Comparison of ENCODE assay signal across 23 cellular contexts in genomic region chr10:57972783-57973182, GRCh38.
"Had no signal": no experiment of that assay in that cellular context is flagged by ENCODE, and none has a peak within 500 bp of the region (broad histone marks: within the 10 kb centered on the region; RNA-seq: fewer than 3 reads in every experiment).

No MANE protein-coding gene starts in this region.

- H3K27me3 ChIP-seq: esophagus muscularis mucosa, right atrium auricular region had no signal

- H3K36me3 ChIP-seq: esophagus muscularis mucosa, prostate gland, right atrium auricular region, WERI-Rb-1 had no signal

- H3K36me3 Mint-ChIP-seq: activated naive CD4-positive, alpha-beta T cell treated with anti-CD3 and anti-CD28 coated beads, Interleukin-2, amount 50 U/mL, for 24 hours had no signal

- H3K27ac ChIP-seq: esophagus muscularis mucosa, prostate gland, right atrium auricular region, WERI-Rb-1 had no signal

- H3K4me3 Mint-ChIP-seq: activated naive CD4-positive, alpha-beta T cell treated with anti-CD3 and anti-CD28 coated beads, Interleukin-2, amount 50 U/mL, for 24 hours; dendritic cell treated with granulocyte-macrophage colony-stimulating factor and Interleukin-4, amounts not matched to agents 40 ng/mL and 50 ng/mL, for 4 days; mesothelial cell of epicardium; nephron progenitor cell had no signal

- H3K9me3 ChIP-seq: prostate gland, right atrium auricular region had no signal

- H3K9me3 Mint-ChIP-seq: nephron progenitor cell had no signal

- H3K4me3 ChIP-seq: esophagus muscularis mucosa, lung, prostate gland, right atrium auricular region had no signal

- H3K27ac Mint-ChIP-seq: activated naive CD4-positive, alpha-beta T cell treated with anti-CD3 and anti-CD28 coated beads, Interleukin-2, amount 50 U/mL, for 24 hours; dendritic cell treated with granulocyte-macrophage colony-stimulating factor and Interleukin-4, amounts not matched to agents 40 ng/mL and 50 ng/mL, for 4 days; mesothelial cell of epicardium; nephron progenitor cell had no signal

- H3K4me1 Mint-ChIP-seq: activated naive CD4-positive, alpha-beta T cell treated with anti-CD3 and anti-CD28 coated beads, Interleukin-2, amount 50 U/mL, for 24 hours; mesothelial cell of epicardium; nephron progenitor cell had no signal

- H3K4me1 ChIP-seq: esophagus muscularis mucosa, prostate gland, right atrium auricular region had no signal

- H3K27me3 Mint-ChIP-seq: activated naive CD4-positive, alpha-beta T cell treated with anti-CD3 and anti-CD28 coated beads, Interleukin-2, amount 50 U/mL, for 24 hours; dendritic cell treated with granulocyte-macrophage colony-stimulating factor and Interleukin-4, amounts not matched to agents 40 ng/mL and 50 ng/mL, for 4 days had no signal

- DNase-seq: activated CD4-positive, alpha-beta T cell treated with anti-CD3 and anti-CD28 coated beads for 1 hour; activated CD4-positive, alpha-beta T cell treated with anti-CD3 and anti-CD28 coated beads, Interleukin-2, amount 50 U/mL, for 4 hours; activated gamma-delta T cell; amniotic stem cell; effector CD8-positive, alpha-beta T cell; foreskin melanocyte; glutamatergic neuron; hippocampal formation; islet precursor cell; nephron progenitor cell; occipital lobe; stimulated activated CD4-positive, alpha-beta T cell treated with anti-CD3 and anti-CD28 coated beads, Interleukin-12 subunit alpha, Interleukin-12 subunit beta, amount 100 ng/mL, for 4 hours; stimulated activated CD4-positive, alpha-beta T cell treated with anti-CD3 and anti-CD28 coated beads, Interleukin-1b, Interleukin-23, amount 100 ng/mL, for 48 hours; stimulated activated CD8-positive, alpha-beta memory T cell treated with anti-CD3 and anti-CD28 coated beads, Interleukin-4, amount 100 ng/mL, for 48 hours; stimulated activated naive CD4-positive, alpha-beta T cell; WERI-Rb-1 had no signal
